ENCODE assay signal across 15 cellular contexts in genomic region chr11:8763070-8763469, GRCh38.
DNase-seq lines count a peak whose midpoint lies in the region; ATAC-seq, FAIRE-seq and TF ChIP-seq lines count a peak whose summit lies in the region.
"Had no signal": no experiment of that assay in that cellular context is flagged by ENCODE, and none has a peak within 500 bp of the region (broad histone marks: within the 10 kb centered on the region; RNA-seq: fewer than 3 reads in every experiment).

No MANE protein-coding gene starts in this region.

- TF ChIP-seq EP300 in sigmoid colon (IDR thresholded peaks at IDR 0.05) = no peak

- no peak overlapping the region for H3K4me3 ChIP-seq in sigmoid colon
- H3K4me3 ChIP-seq in uterus = no peak overlapping the region
- no peak overlapping the region for H3K4me3 ChIP-seq in pancreas

- WGBS in sigmoid colon, 2 donors = 0 to 25% methylated on average over 1 of the region's 1 CpG
- WGBS in pancreas, 2 donors = 0 to 12% methylated on average over 1 of the region's 1 CpG

- H3K36me3 ChIP-seq in sigmoid colon (no peaks in the 10 kb centered on the region), uterus (no peaks in the 10 kb centered on the region), pancreas (no peaks in the 10 kb centered on the region)

- H3K9me3 ChIP-seq in sigmoid colon (no peaks in the 10 kb centered on the region), uterus (no peaks in the 10 kb centered on the region), pancreas (no peaks in the 10 kb centered on the region)

- no peak for TF ChIP-seq POLR2A in sigmoid colon (IDR thresholded peaks at IDR 0.05)
- no peak for TF ChIP-seq POLR2A in uterus (IDR thresholded peaks at IDR 0.05)

- TF ChIP-seq CTCF in sigmoid colon (IDR thresholded peaks at IDR 0.05) (no peak), uterus (IDR thresholded peaks at IDR 0.05) (no peak), pancreas (IDR thresholded peaks at IDR 0.05) (no peak)

- intact Hi-C loops in sigmoid colon (cut with DNase I) = loop anchor here (5.0 kb wide), 2 partner anchors 36 to 44 kb away; no protein-coding TSS in a partner anchor
- intact Hi-C loops in uterus (cut with DNase I; ENCODE audit: low total_unique reads) = no loop called here
- intact Hi-C loops in pancreas (cut with DNase I) = no loop called here

- peaks cover 3 to 99% (median 93%) of the 10 kb centered on the region in 4 donors for H3K4me1 ChIP-seq in sigmoid colon
- H3K4me1 ChIP-seq in uterus = peaks cover 23 to 39% of the 10 kb centered on the region in 2 donors
- peaks cover 15 to 39% (median 16%) of the 10 kb centered on the region in 3 donors for H3K4me1 ChIP-seq in pancreas

- H3K27ac ChIP-seq in sigmoid colon = peak overlapping the region; percentile 70 to 97 (median 88)
- peak overlapping the region; percentile 78 for H3K27ac ChIP-seq in uterus
- H3K27ac ChIP-seq in pancreas = no peak overlapping the region

- no peak for FAIRE-seq in pancreas (lab: Jason Lieb, UNC)
- FAIRE-seq: A204.1, GM12892 had no signal

- peak; percentile 20 for DNase-seq in NCI-H526 treated with DMSO at 0.1 percent for 48 hours (lab: John Stamatoyannopoulos, UW)
- DNase-seq in fibroblast of gingiva (ENCODE audit: low read depth) = peak; percentile 59
- DNase-seq in sigmoid colon = no peak
- DNase-seq in uterus = no peak
- DNase-seq in pancreas = no peak
- DNase-seq in cortex of kidney (lab: John Stamatoyannopoulos, UW) = no peak
- DNase-seq in AG08396 (ENCODE audit: low spot score) = no peak
- DNase-seq: CD8-positive, alpha-beta T cell; COR-L47; DND-41; GDM1; HCEC 1CT; HFFc6 had no signal

- ATAC-seq in pancreas = no peak
- ATAC-seq: CD8-positive, alpha-beta T cell had no signal

- H3K27me3 ChIP-seq in sigmoid colon = no peaks in the 10 kb centered on the region
- no peaks in the 10 kb centered on the region for H3K27me3 ChIP-seq in uterus
- no peaks in the 10 kb centered on the region for H3K27me3 ChIP-seq in pancreas

Comparison
In these comparisons a context has a peak if more than half of its experiments do, and no peak if none do; other contexts are left out.
1. DNase-seq: peak in NCI-H526 treated with DMSO at 0.1 percent for 48 hours (single experiment) and fibroblast of gingiva (single experiment); none in sigmoid colon (single experiment), uterus (0 of 2), pancreas (0 of 6), cortex of kidney (single experiment) and AG08396 (single experiment).
2. H3K27ac ChIP-seq: peak in sigmoid colon (4 of 4) and uterus (2 of 2); none in pancreas (0 of 4).